In the genomic region with DNA sequence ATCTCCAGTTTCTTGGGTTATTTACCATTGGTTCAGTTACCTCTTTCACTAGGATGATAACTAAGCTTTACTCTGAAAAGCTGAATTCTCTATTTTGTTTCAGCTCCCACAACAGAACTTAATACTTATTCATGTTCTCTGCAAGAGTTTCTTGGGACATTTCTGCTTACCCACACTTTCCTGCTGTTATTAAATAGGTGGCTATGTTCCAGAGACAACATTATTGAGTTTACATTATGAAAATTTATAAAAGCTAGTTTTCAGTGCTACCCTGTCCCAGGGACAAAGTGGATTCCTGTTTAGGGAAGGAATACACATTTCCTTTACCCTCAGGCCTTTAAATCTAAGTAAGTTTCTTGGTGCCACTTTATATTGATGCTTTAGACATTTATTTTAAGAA, we compare ENCODE assay signal across 19 cellular contexts.
"Had no signal": no experiment of that assay in that cellular context is flagged by ENCODE, and none has a peak within 500 bp of the region (broad histone marks: within the 10 kb centered on the region; RNA-seq: fewer than 3 reads in every experiment).

No MANE protein-coding gene starts in this region.

- H3K27ac ChIP-seq: brain microvascular endothelial cell, epithelial cell of prostate, sigmoid colon, transverse colon had no signal

- DNase-seq: activated B cell treated with CpG ODN at 0.5 μM for 24 hours; activated CD4-positive, alpha-beta T cell treated with anti-CD3 and anti-CD28 coated beads for 48 hours; activated CD8-positive, alpha-beta T cell treated with anti-CD3 and anti-CD28 coated beads for 36 hours; activated effector memory CD4-positive, alpha-beta T cell treated with Interleukin-2 at 50 U/mL for 16 hours; activated T-cell treated with anti-CD3 and anti-CD28 coated beads, Interleukin-2, amount 50 U/mL, for 4 hours; amygdala; brain microvascular endothelial cell; dermis blood vessel endothelial cell; effector memory CD8-positive, alpha-beta T cell; left cardiac atrium; midbrain; SIG-M5; sigmoid colon; T-helper 2 cell; transverse colon had no signal

- H3K9me3 ChIP-seq: sigmoid colon, transverse colon had no signal

- H3K27ac Mint-ChIP-seq: activated B cell treated with CpG ODN at 0.5 μM for 24 hours; activated CD8-positive, alpha-beta T cell treated with anti-CD3 and anti-CD28 coated beads for 36 hours; activated naive CD8-positive, alpha-beta T cell; effector memory CD8-positive, alpha-beta T cell had no signal

- H3K27me3 ChIP-seq: brain microvascular endothelial cell, sigmoid colon, transverse colon had no signal

- H3K4me3 ChIP-seq: lung, sigmoid colon, transverse colon had no signal

- H3K36me3 Mint-ChIP-seq: activated naive CD8-positive, alpha-beta T cell; stimulated activated memory B cell treated with anti-CD40 and anti-IgM and Interleukin-4, amounts not matched to agents 10 μg/mL and 1 μg/mL and 100 μg/mL, for 72 hours had no signal

- ATAC-seq: activated CD8-positive, alpha-beta T cell treated with anti-CD3 and anti-CD28 coated beads for 36 hours; activated T-cell treated with anti-CD3 and anti-CD28 coated beads, Interleukin-2, amount 50 U/mL, for 4 hours; effector memory CD8-positive, alpha-beta T cell; left cardiac atrium; stimulated activated memory B cell treated with anti-CD40 and anti-IgM and Interleukin-4, amounts not matched to agents 10 μg/mL and 1 μg/mL and 100 μg/mL, for 72 hours had no signal

- H3K27me3 Mint-ChIP-seq: activated B cell treated with CpG ODN at 0.5 μM for 24 hours; stimulated activated memory B cell treated with anti-CD40 and anti-IgM and Interleukin-4, amounts not matched to agents 10 μg/mL and 1 μg/mL and 100 μg/mL, for 72 hours had no signal

- H3K36me3 ChIP-seq: brain microvascular endothelial cell, sigmoid colon, transverse colon had no signal

- H3K9me3 Mint-ChIP-seq: activated B cell treated with CpG ODN at 0.5 μM for 24 hours; activated CD8-positive, alpha-beta T cell treated with anti-CD3 and anti-CD28 coated beads for 36 hours; activated T-cell treated with anti-CD3 and anti-CD28 coated beads, Interleukin-2, amount 50 U/mL, for 4 hours; effector memory CD8-positive, alpha-beta T cell; stimulated activated memory B cell treated with anti-CD40 and anti-IgM and Interleukin-4, amounts not matched to agents 10 μg/mL and 1 μg/mL and 100 μg/mL, for 72 hours had no signal

- H3K4me3 Mint-ChIP-seq: activated B cell treated with CpG ODN at 0.5 μM for 24 hours; activated CD8-positive, alpha-beta T cell treated with anti-CD3 and anti-CD28 coated beads for 36 hours; activated naive CD8-positive, alpha-beta T cell; activated T-cell treated with anti-CD3 and anti-CD28 coated beads, Interleukin-2, amount 50 U/mL, for 4 hours; effector memory CD8-positive, alpha-beta T cell; stimulated activated memory B cell treated with anti-CD40 and anti-IgM and Interleukin-4, amounts not matched to agents 10 μg/mL and 1 μg/mL and 100 μg/mL, for 72 hours had no signal
